Comparison of ENCODE assay signal across 21 cellular contexts in the genomic region with DNA sequence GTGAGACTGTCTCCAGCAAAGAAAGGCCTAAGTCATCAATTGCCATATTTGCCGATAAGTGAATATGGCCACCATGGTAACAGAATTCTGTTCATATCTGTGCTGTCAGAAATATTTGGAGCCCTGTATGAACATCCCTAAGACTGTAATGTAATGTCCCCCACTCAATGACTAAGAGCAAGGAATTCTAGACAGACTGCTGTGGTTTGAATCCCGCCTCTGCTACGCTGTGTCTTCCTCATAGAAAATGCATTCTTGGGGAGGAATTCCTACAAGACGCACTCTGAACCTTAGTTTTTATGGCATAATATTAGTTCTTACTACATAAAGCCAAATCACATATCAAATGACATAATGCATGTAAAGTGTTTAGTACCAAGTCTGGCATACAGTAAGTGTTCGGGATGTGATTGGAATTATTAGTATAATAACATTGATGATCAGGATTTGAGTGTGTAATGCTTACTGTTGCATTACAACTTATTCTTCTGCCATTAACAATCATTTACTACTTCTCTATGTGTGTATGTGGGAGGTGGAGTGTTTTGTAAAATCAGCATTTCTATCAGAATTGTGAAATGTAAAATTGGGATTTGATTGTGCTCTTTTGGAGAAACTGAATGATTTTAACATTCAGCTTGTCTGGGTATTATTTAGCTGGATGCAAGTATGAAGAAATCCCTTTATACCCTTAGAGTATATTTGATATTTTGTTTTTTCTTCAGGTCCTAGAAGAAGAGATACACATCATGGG.
"Had no signal": no experiment of that assay in that cellular context is flagged by ENCODE, and none has a peak within 500 bp of the region (broad histone marks: within the 10 kb centered on the region; RNA-seq: fewer than 3 reads in every experiment).

No MANE protein-coding gene starts in this region.

- H3K9me3 ChIP-seq: neutrophil, pancreas, tibial artery had no signal

- H3K9me3 Mint-ChIP-seq: activated CD4-positive, alpha-beta memory T cell treated with anti-CD3 and anti-CD28 coated beads for 36 hours; activated naive CD8-positive, alpha-beta T cell treated with anti-CD3 and anti-CD28 coated beads for 36 hours had no signal

- DNase-seq: activated CD4-positive, alpha-beta memory T cell treated with anti-CD3 and anti-CD28 coated beads for 36 hours; activated CD8-positive, alpha-beta memory T cell treated with anti-CD3 and anti-CD28 coated beads, Interleukin-2, amount 10 ng/mL, durations not matched to agents 7 days and 5 days; activated naive CD4-positive, alpha-beta T cell; activated naive CD8-positive, alpha-beta T cell treated with anti-CD3 and anti-CD28 coated beads for 36 hours; caudate nucleus; dorsolateral prefrontal cortex; foreskin keratinocyte; glutamatergic neuron; hypothalamus; left ventricle myocardium superior; naive B cell; pancreas; sigmoid colon; stimulated activated CD4-positive, alpha-beta T cell treated with anti-CD3 and anti-CD28 coated beads, Interleukin-12 subunit alpha, Interleukin-12 subunit beta, amount 100 ng/mL, for 4 hours; stimulated activated CD4-positive, alpha-beta T cell treated with anti-CD3 and anti-CD28 coated beads, Interleukin-1b, Interleukin-23, amount 100 ng/mL, for 48 hours; stimulated activated CD8-positive, alpha-beta memory T cell treated with anti-CD3 and anti-CD28 coated beads, Interleukin-4, amount 100 ng/mL, for 48 hours; stimulated activated naive CD4-positive, alpha-beta T cell treated with Interleukin-2 at 50 U/mL for 16 hours; substantia nigra; tibial artery had no signal

- H3K27ac ChIP-seq: dorsolateral prefrontal cortex, foreskin keratinocyte, neutrophil, pancreas, sigmoid colon, tibial artery had no signal

- H3K27me3 ChIP-seq: pancreas, sigmoid colon, tibial artery had no signal

- H3K27me3 Mint-ChIP-seq: activated CD4-positive, alpha-beta memory T cell treated with anti-CD3 and anti-CD28 coated beads for 36 hours; activated CD8-positive, alpha-beta memory T cell treated with anti-CD3 and anti-CD28 coated beads, Interleukin-2, amount 10 ng/mL, durations not matched to agents 7 days and 5 days; activated naive CD8-positive, alpha-beta T cell treated with anti-CD3 and anti-CD28 coated beads for 36 hours; naive B cell had no signal

- H3K27ac Mint-ChIP-seq: activated CD4-positive, alpha-beta memory T cell treated with anti-CD3 and anti-CD28 coated beads for 36 hours; activated CD8-positive, alpha-beta memory T cell treated with anti-CD3 and anti-CD28 coated beads, Interleukin-2, amount 10 ng/mL, durations not matched to agents 7 days and 5 days; activated naive CD8-positive, alpha-beta T cell treated with anti-CD3 and anti-CD28 coated beads for 36 hours had no signal

- H3K4me3 Mint-ChIP-seq: activated CD4-positive, alpha-beta memory T cell treated with anti-CD3 and anti-CD28 coated beads for 36 hours; activated CD8-positive, alpha-beta memory T cell treated with anti-CD3 and anti-CD28 coated beads, Interleukin-2, amount 10 ng/mL, durations not matched to agents 7 days and 5 days; activated naive CD8-positive, alpha-beta T cell treated with anti-CD3 and anti-CD28 coated beads for 36 hours; brain had no signal

- ATAC-seq: activated CD8-positive, alpha-beta memory T cell treated with anti-CD3 and anti-CD28 coated beads, Interleukin-2, amount 10 ng/mL, durations not matched to agents 7 days and 5 days; left ventricle myocardium superior; pancreas had no signal

- H3K4me1 ChIP-seq: foreskin keratinocyte, pancreas, sigmoid colon, tibial artery had no signal

- H3K4me3 ChIP-seq: dorsolateral prefrontal cortex, pancreas, sigmoid colon, tibial artery had no signal

- H3K36me3 ChIP-seq: neutrophil, pancreas, sigmoid colon, tibial artery had no signal

- H3K36me3 Mint-ChIP-seq: activated naive CD8-positive, alpha-beta T cell treated with anti-CD3 and anti-CD28 coated beads for 36 hours; brain; naive B cell had no signal
